19 cellular contexts compared by ENCODE assay signal in genomic region chr1:97164276-97164639, GRCh38.
DNase-seq lines count a peak whose midpoint lies in the region; ATAC-seq and TF ChIP-seq lines count a peak whose summit lies in the region.
"Had no signal": no experiment of that assay in that cellular context is flagged by ENCODE, and none has a peak within 500 bp of the region (broad histone marks: within the 10 kb centered on the region; RNA-seq: fewer than 3 reads in every experiment).

No MANE protein-coding gene starts in this region.

- no peak overlapping the region for H3K4me3 ChIP-seq in dorsolateral prefrontal cortex
- H3K4me3 ChIP-seq in naive thymus-derived CD4-positive, alpha-beta T cell (ENCODE audit: low read length): no peak overlapping the region
- H3K4me3 ChIP-seq: gastrocnemius medialis, left lung, Peyer's patch, spleen had no signal

- peaks cover 40% of the 10 kb centered on the region for H3K4me1 Mint-ChIP-seq in CD14-positive monocyte
- H3K4me1 Mint-ChIP-seq in naive thymus-derived CD4-positive, alpha-beta T cell: peaks cover 0 to 15% (median 0%) of the 10 kb centered on the region in 7 donors
- H3K4me1 Mint-ChIP-seq in activated CD4-positive, alpha-beta T cell treated with anti-CD3 and anti-CD28 coated beads, Interleukin-2, amount 10 ng/mL, durations not matched to agents 7 days and 5 days: peaks cover 8% of the 10 kb centered on the region

- intact Hi-C loops in CD14-positive monocyte (cut with micrococcal nuclease) (no loop called here), dorsolateral prefrontal cortex (cut with DNase I) (no loop called here)
- intact Hi-C loops in naive thymus-derived CD4-positive, alpha-beta T cell (cut with micrococcal nuclease): no loop called here

- peaks cover 0 to 11% (median 6%) of the 10 kb centered on the region in 7 donors for H3K9me3 Mint-ChIP-seq in CD14-positive monocyte
- peaks cover 3 to 23% (median 10%) of the 10 kb centered on the region in 11 donors for H3K9me3 Mint-ChIP-seq in naive thymus-derived CD4-positive, alpha-beta T cell
- H3K9me3 Mint-ChIP-seq in activated CD4-positive, alpha-beta T cell treated with anti-CD3 and anti-CD28 coated beads, Interleukin-2, amount 10 ng/mL, durations not matched to agents 7 days and 5 days: peaks cover 12% of the 10 kb centered on the region

- H3K27me3 ChIP-seq in dorsolateral prefrontal cortex: no peaks in the 10 kb centered on the region
- no peaks in the 10 kb centered on the region for H3K27me3 ChIP-seq in naive thymus-derived CD4-positive, alpha-beta T cell (ENCODE audit: control insufficient read depth in 2 of 2, insufficient read depth in 2 of 2, low read length in 2 of 2)
- H3K27me3 ChIP-seq: gastrocnemius medialis, left lung, Peyer's patch, spleen had no signal

- peaks cover 5 to 20% of the 10 kb centered on the region in 2 donors for H3K36me3 Mint-ChIP-seq in CD14-positive monocyte
- H3K36me3 Mint-ChIP-seq in naive thymus-derived CD4-positive, alpha-beta T cell: peaks cover 0 to 61% (median 49%) of the 10 kb centered on the region in 5 donors
- no peaks in the 10 kb centered on the region for H3K36me3 Mint-ChIP-seq in activated CD4-positive, alpha-beta T cell treated with anti-CD3 and anti-CD28 coated beads, Interleukin-2, amount 10 ng/mL, durations not matched to agents 7 days and 5 days (ENCODE audit: low read depth)
- H3K36me3 Mint-ChIP-seq: type B pancreatic cell had no signal

- no peak overlapping the region for H3K27ac ChIP-seq in dorsolateral prefrontal cortex
- no peak overlapping the region for H3K27ac ChIP-seq in naive thymus-derived CD4-positive, alpha-beta T cell (ENCODE audit: low read depth, low read length)
- H3K27ac ChIP-seq: gastrocnemius medialis, left lung, Peyer's patch, spleen, WERI-Rb-1 had no signal

- ATAC-seq in GM21367 (IDR thresholded peaks at IDR 0.05; ENCODE audit: unreplicated experiment) (peak; percentile 36), HG03159 (IDR thresholded peaks at IDR 0.05; ENCODE audit: unreplicated experiment) (peak; percentile 51)
- no peak for ATAC-seq in naive thymus-derived CD4-positive, alpha-beta T cell
- ATAC-seq: gastrocnemius medialis, left lung, T-cell had no signal

- DNase-seq in CD14-positive monocyte (ENCODE audit: low spot score): no peak
- peak; percentile 45 for DNase-seq in NOMO-1 treated with dmso at 0.1 percent for 144 hours (lab: John Stamatoyannopoulos, UW; ENCODE audit: unreplicated experiment)
- DNase-seq in dorsolateral prefrontal cortex: no peak
- no peak for DNase-seq in naive thymus-derived CD4-positive, alpha-beta T cell
- no peak for DNase-seq in activated CD4-positive, CD25-positive, alpha-beta regulatory T cell (lab: John Stamatoyannopoulos, UW)
- DNase-seq in activated CD4-positive, alpha-beta T cell treated with anti-CD3 and anti-CD28 coated beads, Interleukin-2, amount 10 ng/mL, durations not matched to agents 7 days and 5 days: no peak
- DNase-seq: activated effector memory CD4-positive, alpha-beta T cell treated with anti-CD3 and anti-CD28 coated beads, Interleukin-2, amount 50 U/mL, for 16 hours; gastrocnemius medialis; left lung; NCI-H187 treated with DMSO at 0.1 percent for 48 hours; NCI-H510A; Peyer's patch; spleen; stimulated activated naive CD4-positive, alpha-beta T cell treated with Interleukin-2 at 50 U/mL for 16 hours; T-cell; WERI-Rb-1 had no signal

- H3K4me3 Mint-ChIP-seq in CD14-positive monocyte: no peak overlapping the region
- no peak overlapping the region for H3K4me3 Mint-ChIP-seq in naive thymus-derived CD4-positive, alpha-beta T cell
- no peak overlapping the region for H3K4me3 Mint-ChIP-seq in activated CD4-positive, alpha-beta T cell treated with anti-CD3 and anti-CD28 coated beads, Interleukin-2, amount 10 ng/mL, durations not matched to agents 7 days and 5 days
- H3K4me3 Mint-ChIP-seq: T-cell, type B pancreatic cell had no signal

- TF ChIP-seq CTCF in CD14-positive monocyte (IDR thresholded peaks at IDR 0.05) (no peak), dorsolateral prefrontal cortex (IDR thresholded peaks at IDR 0.05 in 54 of 56, conservative IDR thresholded peaks at IDR 0.05 in 2 of 56; ENCODE audit: low read depth in 1 of 56, partially characterized antibody in 56 of 56) (no peak)

- CTCF ChIA-PET in naive thymus-derived CD4-positive, alpha-beta T cell (lab: Charles Lee): no interaction called here
- CTCF ChIA-PET in activated CD4-positive, alpha-beta T cell treated with anti-CD3 and anti-CD28 coated beads, Interleukin-2, amount 10 ng/mL, durations not matched to agents 7 days and 5 days (lab: Charles Lee): interaction anchor here (0.6 kb wide), 2 partner anchors 364 to 1052 kb away, joined by 3 to 4 read pairs; no protein-coding TSS in a partner anchor

- POLR2A ChIA-PET in naive thymus-derived CD4-positive, alpha-beta T cell (lab: Charles Lee): no interaction called here
- POLR2A ChIA-PET in activated CD4-positive, alpha-beta T cell treated with anti-CD3 and anti-CD28 coated beads, Interleukin-2, amount 10 ng/mL, durations not matched to agents 7 days and 5 days (lab: Charles Lee): no interaction called here

- no peaks in the 10 kb centered on the region for H3K36me3 ChIP-seq in naive thymus-derived CD4-positive, alpha-beta T cell (ENCODE audit: control insufficient read depth in 2 of 3, insufficient read depth in 3 of 3, low read length in 3 of 3)
- H3K36me3 ChIP-seq: gastrocnemius medialis, left lung, Peyer's patch, spleen, WERI-Rb-1 had no signal

- H3K9me3 ChIP-seq in naive thymus-derived CD4-positive, alpha-beta T cell (ENCODE audit: control insufficient read depth in 2 of 3, low read length in 3 of 3): no peaks in the 10 kb centered on the region
- H3K9me3 ChIP-seq: Peyer's patch had no signal

- peak overlapping the region; percentile 25 to 80 (median 65) for H3K27ac Mint-ChIP-seq in CD14-positive monocyte
- no peak overlapping the region for H3K27ac Mint-ChIP-seq in naive thymus-derived CD4-positive, alpha-beta T cell
- no peak overlapping the region for H3K27ac Mint-ChIP-seq in activated CD4-positive, alpha-beta T cell treated with anti-CD3 and anti-CD28 coated beads, Interleukin-2, amount 10 ng/mL, durations not matched to agents 7 days and 5 days
- H3K27ac Mint-ChIP-seq: T-cell, type B pancreatic cell had no signal

- H3K4me1 ChIP-seq in naive thymus-derived CD4-positive, alpha-beta T cell (ENCODE audit: control insufficient read depth in 2 of 2, insufficient read depth in 2 of 2, low read length in 2 of 2): no peaks in the 10 kb centered on the region

- H3K27me3 Mint-ChIP-seq in CD14-positive monocyte (ENCODE audit: low read depth in 3 of 3): peaks cover 0 to 4% (median 2%) of the 10 kb centered on the region in 3 donors
- no peaks in the 10 kb centered on the region for H3K27me3 Mint-ChIP-seq in naive thymus-derived CD4-positive, alpha-beta T cell
- H3K27me3 Mint-ChIP-seq in activated CD4-positive, alpha-beta T cell treated with anti-CD3 and anti-CD28 coated beads, Interleukin-2, amount 10 ng/mL, durations not matched to agents 7 days and 5 days: no peaks in the 10 kb centered on the region
- H3K27me3 Mint-ChIP-seq: T-cell, type B pancreatic cell had no signal

Comparison
In these comparisons a context has a peak if more than half of its experiments do, and no peak if none do; other contexts are left out.
1. H3K27ac Mint-ChIP-seq: peak in CD14-positive monocyte (7 of 7); none in naive thymus-derived CD4-positive, alpha-beta T cell (0 of 9) and activated CD4-positive, alpha-beta T cell treated with anti-CD3 and anti-CD28 coated beads, Interleukin-2, amount 10 ng/mL, durations not matched to agents 7 days and 5 days (single experiment).